ENCODE assay signal across 16 cellular contexts in genomic region chr7:74006451-74007259, GRCh38. TPM values are rescaled to one million over a fixed set of nuclear protein-coding genes. Genes with fewer than 3 reads are reported as not detected.
A peak's percentile ranks its signal among the peaks of the same experiment; 100 is the strongest.
DNase-seq lines count a peak whose midpoint lies in the region; ATAC-seq and TF ChIP-seq lines count a peak whose summit lies in the region.
"Had no signal": no experiment of that assay in that cellular context is flagged by ENCODE, and none has a peak within 500 bp of the region (broad histone marks: within the 10 kb centered on the region; RNA-seq: fewer than 3 reads in every experiment).

No MANE protein-coding gene starts in this region.

- no peak for ATAC-seq in HG02973 (IDR thresholded peaks at IDR 0.05; ENCODE audit: unreplicated experiment)
- ATAC-seq: activated T-cell treated with anti-CD3 and anti-CD28 coated beads, Interleukin-2, amount 50 U/mL, for 72 hours; esophagus mucosa had no signal

- H2AK5ac ChIP-seq in neuronal stem cell (ENCODE audit: low read depth, low read length) = peak overlapping the region; percentile 10

- no peak overlapping the region for H2AFZ ChIP-seq in neuronal stem cell (ENCODE audit: low read length)
- no peak overlapping the region for H2AFZ ChIP-seq in Karpas-422 (ENCODE audit: low read length)

- H3K4ac ChIP-seq in neuronal stem cell (ENCODE audit: low read length) = no peak overlapping the region

- H2BK12ac ChIP-seq in neuronal stem cell (ENCODE audit: low read length) = no peak overlapping the region

- H3K23ac ChIP-seq in neuronal stem cell (ENCODE audit: low read depth, low read length, poor library complexity) = no peak overlapping the region

- H3K27ac ChIP-seq in neuronal stem cell (replicated peaks; ENCODE audit: low read length) (no peak overlapping the region), Karpas-422 (ENCODE audit: low read length) (no peak overlapping the region)

- no peak overlapping the region for H2BK5ac ChIP-seq in neuronal stem cell (ENCODE audit: low read length)

- H3K79me1 ChIP-seq in neuronal stem cell (ENCODE audit: low read depth, low read length) = no peaks in the 10 kb centered on the region

- no peaks in the 10 kb centered on the region for H3K79me2 ChIP-seq in Karpas-422 (ENCODE audit: low read length)

- H3K9me3 ChIP-seq in neuronal stem cell (replicated peaks in 1 of 2; ENCODE audit: control insufficient read depth in 2 of 2, insufficient read depth in 1 of 2, low read depth in 1 of 2, low read length in 2 of 2) (no peaks in the 10 kb centered on the region), Karpas-422 (ENCODE audit: low read length) (no peaks in the 10 kb centered on the region)

- no peak overlapping the region for H4K91ac ChIP-seq in neuronal stem cell (ENCODE audit: low read depth, low read length, poor library complexity)

- no peak for TF ChIP-seq CTCF in choroid plexus epithelial cell (conservative IDR thresholded peaks at IDR 0.05; ENCODE audit: low read depth, low read length)

- WGBS in neuronal stem cell (ENCODE audit: extremely low coverage in 2 of 2, insufficient read length in 2 of 2, insufficient replicate concordance in 1 of 2), 2 donors = no CpG with 5 or more reads among the region's 12 CpGs

- H3K9me2 ChIP-seq in Karpas-422 (replicated peaks; ENCODE audit: insufficient read depth, low read length) = no peaks in the 10 kb centered on the region

- H3K27me3 ChIP-seq in neuronal stem cell (ENCODE audit: control insufficient read depth in 3 of 3, insufficient read depth in 3 of 3, low read depth in 1 of 3, low read length in 3 of 3) (peaks cover 0 to 15% (median 0%) of the 10 kb centered on the region in 3 experiments), Karpas-422 (ENCODE audit: low read length) (no peaks in the 10 kb centered on the region)

- H4K20me1 ChIP-seq in Karpas-422 (ENCODE audit: insufficient read depth, low read depth, low read length) = no peaks in the 10 kb centered on the region

- H3K4me3 ChIP-seq in choroid plexus epithelial cell (ENCODE audit: low read depth, low read length) = no peak overlapping the region
- no peak overlapping the region for H3K4me3 ChIP-seq in neuronal stem cell (ENCODE audit: low read length in 2 of 2)
- no peak overlapping the region for H3K4me3 ChIP-seq in Karpas-422 (ENCODE audit: low read length)

- H3K18ac ChIP-seq in neuronal stem cell (ENCODE audit: low read length) = peak overlapping the region; percentile 61

- H2BK120ac ChIP-seq in neuronal stem cell (ENCODE audit: low read depth, low read length) = no peak overlapping the region

- H3K36me3 ChIP-seq in neuronal stem cell (replicated peaks in 1 of 2; ENCODE audit: control insufficient read depth in 2 of 2, insufficient read depth in 2 of 2, low read length in 2 of 2) (no peaks in the 10 kb centered on the region), Karpas-422 (ENCODE audit: insufficient read depth, low read length) (no peaks in the 10 kb centered on the region)

- no peak overlapping the region for H2BK15ac ChIP-seq in neuronal stem cell (ENCODE audit: low read length)

- peak; percentile 41 for DNase-seq in COR-L47 (lab: John Stamatoyannopoulos, UW)
- peak; percentile 44 for DNase-seq in NCI-H1092 treated with DMSO at 0.1 percent for 48 hours (lab: John Stamatoyannopoulos, UW)
- DNase-seq in choroid plexus epithelial cell (ENCODE audit: low read depth) = peak; percentile 52
- DNase-seq in neuronal stem cell (ENCODE audit: low spot score) = no peak
- no peak for DNase-seq in inferior parietal cortex (ENCODE audit: extremely low spot score)
- DNase-seq in Karpas-422 = no peak
- no peak for DNase-seq in activated CD8-positive, alpha-beta memory T cell treated with anti-CD3 and anti-CD28 coated beads, Interleukin-2, amount 50 U/mL, for 4 hours
- DNase-seq: activated CD4-positive, alpha-beta T cell treated with anti-CD3 and anti-CD28 coated beads, Interleukin-2, amount 50 U/mL, for 1 hour; activated T-cell treated with anti-CD3 and anti-CD28 coated beads, Interleukin-2, amount 50 U/mL, for 72 hours; amniotic stem cell; hippocampal formation; NCI-H187 treated with DMSO at 0.1 percent for 48 hours; stimulated activated CD4-positive, alpha-beta T cell treated with anti-CD3 and anti-CD28 coated beads, Interleukin-2, amount 100 ng/mL, for 24 hours; T-helper 9 cell had no signal

- H3K4me2 ChIP-seq in neuronal stem cell (ENCODE audit: insufficient read depth, low read length, poor library complexity, severe bottlenecking) = no peak overlapping the region
- H3K4me2 ChIP-seq in Karpas-422 (ENCODE audit: low read depth, low read length, poor library complexity, severe bottlenecking) = no peak overlapping the region

- H3K4me1 ChIP-seq in neuronal stem cell (ENCODE audit: control insufficient read depth in 2 of 2, insufficient read depth in 1 of 2, low read depth in 1 of 2, low read length in 2 of 2) (no peaks in the 10 kb centered on the region), Karpas-422 (ENCODE audit: low read length) (no peaks in the 10 kb centered on the region)

- H4K8ac ChIP-seq in neuronal stem cell (ENCODE audit: low read depth, low read length) = no peak overlapping the region

- no peak overlapping the region for H3K14ac ChIP-seq in neuronal stem cell (ENCODE audit: low read length)

- H3K9ac ChIP-seq in neuronal stem cell (ENCODE audit: low read depth, low read length, poor library complexity) (no peak overlapping the region), Karpas-422 (ENCODE audit: low read length) (no peak overlapping the region)

RNA-seq across cellular contexts. Expression of gene ELN, which starts 21.3 kb away (rescaled TPM):
- polyA plus RNA-seq in neuronal stem cell (2013, experiment 1 of 2) = 2.9 TPM
- 3.1 TPM for polyA plus RNA-seq in neuronal stem cell (2013, experiment 2 of 2)
- not detected in 2 replicates for total RNA-seq in Karpas-422 (2014; rRNA removed; shearing (Covaris generic); ENCODE audit: low replicate concordance)
- total RNA-seq: activated T-cell treated with anti-CD3 and anti-CD28 coated beads, Interleukin-2, amount 50 U/mL, for 72 hours had no signal

Comparison
In these comparisons a context has a peak if more than half of its experiments do, and no peak if none do; other contexts are left out.
1. DNase-seq: peak in COR-L47 (single experiment), NCI-H1092 treated with DMSO at 0.1 percent for 48 hours (single experiment) and choroid plexus epithelial cell (single experiment); none in neuronal stem cell (single experiment), inferior parietal cortex (single experiment), Karpas-422 (single experiment) and activated CD8-positive, alpha-beta memory T cell treated with anti-CD3 and anti-CD28 coated beads, Interleukin-2, amount 50 U/mL, for 4 hours (single experiment).